12 cellular contexts compared by ENCODE assay signal in the genomic region with DNA sequence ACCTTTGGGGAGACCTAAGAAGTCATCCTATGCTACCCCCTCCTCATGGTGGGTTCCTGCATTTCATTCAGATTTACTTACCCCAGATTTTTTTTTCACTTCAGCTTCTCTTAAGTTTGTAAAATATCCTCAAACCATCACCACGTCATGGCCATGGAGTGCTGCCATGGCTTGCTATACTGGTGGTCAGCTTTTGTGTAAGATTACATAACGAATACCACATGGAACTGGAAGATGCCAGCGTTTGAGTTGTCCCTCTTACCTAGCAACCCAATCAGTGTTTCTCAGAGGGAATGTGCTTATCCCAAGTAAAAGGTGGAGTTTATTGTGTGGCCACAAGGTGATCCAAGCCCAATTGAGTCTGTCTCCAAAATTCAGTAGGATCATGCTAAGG.
"Had no signal": no experiment of that assay in that cellular context is flagged by ENCODE, and none has a peak within 500 bp of the region (broad histone marks: within the 10 kb centered on the region; RNA-seq: fewer than 3 reads in every experiment).

No MANE protein-coding gene starts in this region.

- H2AFZ ChIP-seq: parathyroid adenoma had no signal

- H3K27me3 ChIP-seq: adrenal gland, body of pancreas, esophagus squamous epithelium, sigmoid colon had no signal

- H3K4me1 ChIP-seq: parathyroid adenoma had no signal

- DNase-seq: activated effector memory CD4-positive, alpha-beta T cell treated with anti-CD3 and anti-CD28 coated beads, Interleukin-2, amount 50 U/mL, for 16 hours; activated T-cell treated with anti-CD3 and anti-CD28 coated beads, Interleukin-2, amount 50 U/mL, for 4 hours; effector CD4-positive, alpha-beta T cell; esophagus squamous epithelium; naive B cell; sigmoid colon had no signal

- ATAC-seq: activated T-cell treated with anti-CD3 and anti-CD28 coated beads, Interleukin-2, amount 50 U/mL, for 4 hours had no signal

- H3K36me3 ChIP-seq: adrenal gland, esophagus squamous epithelium, sigmoid colon, thoracic aorta, WERI-Rb-1 had no signal

- H3K4me3 ChIP-seq: adrenal gland, body of pancreas, coronary artery, esophagus squamous epithelium, sigmoid colon, thoracic aorta had no signal

- H3K9me3 ChIP-seq: adrenal gland, body of pancreas, esophagus squamous epithelium, sigmoid colon, thoracic aorta had no signal

- H3K27ac ChIP-seq: adrenal gland, esophagus squamous epithelium, parathyroid adenoma, sigmoid colon, thoracic aorta, WERI-Rb-1 had no signal

- H3K9ac ChIP-seq: parathyroid adenoma had no signal
